Comparison of ENCODE assay signal across 8 cellular contexts in the genomic region with DNA sequence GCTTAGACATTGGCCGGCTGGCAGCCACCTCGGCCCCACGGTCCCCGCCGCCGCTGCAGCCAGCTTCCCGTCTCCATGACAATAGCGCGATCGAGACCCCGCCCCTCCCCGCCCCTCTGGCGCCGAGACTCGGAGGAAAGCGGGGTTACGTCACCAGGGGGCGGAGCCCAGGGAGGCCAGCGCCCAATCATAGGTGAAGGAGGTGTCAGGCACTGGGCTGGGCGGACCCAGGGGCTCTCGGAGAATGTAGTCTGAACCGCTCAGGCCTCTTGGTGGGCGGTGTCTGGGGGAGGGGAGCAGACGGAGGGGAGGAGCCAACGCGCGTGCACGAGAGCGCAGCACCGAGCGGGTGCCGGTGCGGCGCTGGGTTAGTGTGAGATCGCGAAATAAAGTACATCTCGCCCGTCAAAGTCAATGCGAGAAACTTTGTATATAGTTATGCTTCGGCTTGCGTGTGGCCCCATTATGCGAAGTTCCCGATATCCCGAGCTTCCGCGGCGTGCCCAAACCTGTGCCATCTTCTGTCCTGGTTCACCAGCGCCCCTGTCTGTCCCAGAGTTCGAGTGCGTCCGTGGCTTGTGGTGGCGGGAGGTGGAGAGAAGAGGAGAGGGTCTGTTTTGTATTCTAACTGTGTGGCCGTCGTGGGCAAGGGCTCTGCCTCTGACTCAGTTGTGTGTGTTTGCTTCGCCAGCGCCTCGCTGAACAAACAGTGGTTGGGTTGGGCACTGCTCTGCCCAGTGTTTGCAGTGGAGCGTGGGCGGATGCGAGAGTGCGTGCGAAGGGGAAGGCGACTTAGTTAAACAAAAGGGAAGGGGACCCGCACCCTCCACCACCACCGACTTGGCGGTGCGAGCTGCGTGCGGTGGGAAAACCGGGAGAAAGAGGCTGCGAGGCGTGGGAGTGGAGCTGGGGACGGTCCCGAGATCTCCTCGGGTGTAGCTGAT. TPM values are rescaled to one million over a fixed set of nuclear protein-coding genes. Genes with fewer than 3 reads are reported as not detected.
DNase-seq lines count a peak whose midpoint lies in the region; ATAC-seq and TF ChIP-seq lines count a peak whose summit lies in the region.

No MANE protein-coding gene starts in this region.

- peaks cover 10% of the 10 kb centered on the region for H3K36me3 Mint-ChIP-seq in nephron (ENCODE audit: low read depth)

- H3K4me1 Mint-ChIP-seq in nephron = peaks cover 28% of the 10 kb centered on the region

- no peak for TF ChIP-seq CTCF in KMS-11 (conservative IDR thresholded peaks at IDR 0.05; ENCODE audit: low read depth, low read length)
- no peak for TF ChIP-seq CTCF in Peyer's patch (IDR thresholded peaks at IDR 0.05)
- TF ChIP-seq CTCF in nephron (IDR thresholded peaks at IDR 0.05; ENCODE audit: unreplicated experiment in 3 of 3) = no peak

- H3K27me3 ChIP-seq in KMS-11 (ENCODE audit: insufficient read depth, low read depth) (no peaks in the 10 kb centered on the region), Peyer's patch (peaks cover 0 to 42% of the 10 kb centered on the region in 2 donors)

- H3K4me3 ChIP-seq in KMS-11 (IDR thresholded peaks at IDR 0.05; ENCODE audit: insufficient read depth, low read depth, low read length) (no peak overlapping the region), Peyer's patch (peak overlapping the region; percentile 42 to 69 (median 58))

- H3K36me3 ChIP-seq in KMS-11 (ENCODE audit: insufficient read depth) (no peaks in the 10 kb centered on the region), Peyer's patch (no peaks in the 10 kb centered on the region)

- peaks cover 0 to 10% (median 0%) of the 10 kb centered on the region in 4 donors for H3K9me3 ChIP-seq in Peyer's patch

- peak overlapping the region in 2 of 3 experiments; percentile 23 to 71 for H3K27ac Mint-ChIP-seq in nephron

- no peak for TF ChIP-seq POLR2A in Peyer's patch (IDR thresholded peaks at IDR 0.05)

- peaks cover 39% of the 10 kb centered on the region for H3K79me2 ChIP-seq in KMS-11 (ENCODE audit: insufficient read depth, low read depth)

- H2AFZ ChIP-seq in KMS-11 (ENCODE audit: low read depth) = peak overlapping the region; percentile 81

- no peaks in the 10 kb centered on the region for H4K20me1 ChIP-seq in KMS-11 (ENCODE audit: insufficient read depth)

- peak overlapping the region; percentile 82 for H3K27ac ChIP-seq in KMS-11
- peak overlapping the region in 1 of 4 donors; percentile 46 for H3K27ac ChIP-seq in Peyer's patch

- DNase-seq in DMS53 (lab: John Stamatoyannopoulos, UW) (peak; percentile 99), Peyer's patch (peak; percentile 86 to 98 (median 97)), activated T-helper 1 cell treated with Interleukin-2 at 50 U/mL for 16 hours (ENCODE audit: low read depth) (peak; percentile 72), fibroblast of peridontal ligament (ENCODE audit: extremely low read depth) (peak; percentile 98)
- DNase-seq in stimulated activated naive CD4-positive, alpha-beta T cell treated with Interleukin-2 at 50 U/mL for 16 hours (lab: John Stamatoyannopoulos, UW) = peak; percentile 91

- H3K4me3 Mint-ChIP-seq in nephron = peak overlapping the region; percentile 88 to 94 (median 93)

- peak; percentile 89 for ATAC-seq in GM21723 (IDR thresholded peaks at IDR 0.05; ENCODE audit: unreplicated experiment)

- peak overlapping the region; percentile 78; the same call in 1 of the 2 replicates for H3K9ac ChIP-seq in KMS-11

- H3K4me2 ChIP-seq in KMS-11 = peak overlapping the region; percentile 73

- H3K4me1 ChIP-seq in KMS-11 (ENCODE audit: low read depth, poor library complexity, severe bottlenecking) (peaks cover 15% of the 10 kb centered on the region), Peyer's patch (peaks cover 3 to 37% (median 5%) of the 10 kb centered on the region in 4 donors)

- no peaks in the 10 kb centered on the region for H3K9me3 Mint-ChIP-seq in nephron

- H3K27me3 Mint-ChIP-seq in nephron (ENCODE audit: low read depth) = peaks cover 84% of the 10 kb centered on the region

RNA-seq across cellular contexts. Expression of gene IRX5, which starts 1.3 kb away (rescaled TPM):
- total RNA-seq in Peyer's patch = not detected
